Comparison of ENCODE assay signal across 7 cellular contexts in the genomic region with DNA sequence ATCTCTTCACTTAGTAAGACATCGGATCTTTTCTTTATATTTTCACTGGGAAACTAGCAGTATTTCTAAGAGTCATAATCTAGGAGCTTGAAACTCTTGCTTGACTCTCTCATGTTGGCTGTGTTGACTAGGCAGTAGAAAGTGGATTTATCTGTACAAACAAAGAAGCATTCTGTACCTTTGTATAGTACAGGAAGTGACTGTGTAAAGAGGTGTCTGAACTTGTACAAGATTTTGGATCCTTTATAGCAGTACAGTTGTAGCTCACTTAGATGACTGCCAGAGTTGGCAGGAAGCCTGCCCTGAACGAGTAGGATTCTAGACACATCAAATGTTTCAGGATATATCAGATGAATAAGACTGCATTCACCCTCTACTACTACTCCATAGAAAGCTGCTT. TPM values are rescaled to one million over a fixed set of nuclear protein-coding genes. Genes with fewer than 3 reads are reported as not detected.
DNase-seq lines count a peak whose midpoint lies in the region; ATAC-seq, FAIRE-seq and TF ChIP-seq lines count a peak whose summit lies in the region.
"Not testable (repeated sequence)": the region's sequence is repeated elsewhere in the genome, so short reads cannot be mapped to it uniquely, and the experiment has no call there.

No MANE protein-coding gene starts in this region.

- FAIRE-seq in GM12892 (lab: Jason Lieb, UNC) (peak; percentile 33), GM12878 (lab: Jason Lieb, UNC) (peak; percentile 47)

- not testable (repeated sequence) for H3K27me3 ChIP-seq in CD4-positive, alpha-beta T cell (ENCODE audit: control insufficient read depth, insufficient read depth, low read length); RWPE2 (ENCODE audit: insufficient read depth, poor library complexity, severe bottlenecking); GM12878 (replicated peaks in 1 of 2; ENCODE audit: control insufficient read depth in 2 of 2, insufficient read depth in 2 of 2, low read length in 1 of 2); esophagus squamous epithelium; naive thymus-derived CD4-positive, alpha-beta T cell (ENCODE audit: control insufficient read depth in 2 of 2, insufficient read depth in 2 of 2, low read length in 2 of 2)

- SMC1A ChIA-PET in GM12878 (lab: Charles Lee; ENCODE audit: uncharacterized antibody, unreplicated experiment): interaction anchor here (1.5 kb wide), 1 partner anchor 18 kb away, joined by 5 read pairs; no protein-coding TSS in a partner anchor

- BruUV-seq in GM12878 (replicated peaks; lab: Mats Ljungman, UMichigan): not testable (repeated sequence)

- H3K27ac ChIP-seq in CD4-positive, alpha-beta T cell (ENCODE audit: low read depth, low read length); GM12878 (ENCODE audit: control insufficient read depth, insufficient read depth); naive thymus-derived CD4-positive, alpha-beta T cell (ENCODE audit: low read depth, low read length): not testable (repeated sequence)
- H3K27ac ChIP-seq in RWPE2 (ENCODE audit: poor library complexity, severe bottlenecking) (peak overlapping the region; percentile 91), esophagus squamous epithelium (peak overlapping the region in 3 of 4 donors; percentile 16 to 60 (median 57))

- H3K9ac ChIP-seq in GM12878 (ENCODE audit: control insufficient read depth, insufficient read depth, low read length): not testable (repeated sequence)

- H3K4me3 ChIP-seq in RWPE2 (ENCODE audit: severe bottlenecking); GM12878; esophagus squamous epithelium; naive thymus-derived CD4-positive, alpha-beta T cell (ENCODE audit: low read length): not testable (repeated sequence)

- not testable (repeated sequence) for TF ChIP-seq POLR2A in GM12892 (IDR thresholded peaks at IDR 0.05; ENCODE audit: low read depth, low read length); GM12878 (IDR thresholded peaks at IDR 0.05; ENCODE audit: low read depth, low read length); esophagus squamous epithelium (IDR thresholded peaks at IDR 0.05)

- peak overlapping the region; percentile 37 for H3K4me3 Mint-ChIP-seq in CD4-positive, alpha-beta T cell
- H3K4me3 Mint-ChIP-seq in naive thymus-derived CD4-positive, alpha-beta T cell: peak overlapping the region in 1 of 10 donors; percentile 14

- DNase-seq in CD4-positive, alpha-beta T cell; GM12892 (ENCODE audit: insufficient read length); RWPE2 (ENCODE audit: low spot score); GM12878 (ENCODE audit: low read depth, low spot score); esophagus squamous epithelium (lab: John Stamatoyannopoulos, UW): not testable (repeated sequence)
- peak; percentile 30 for DNase-seq in NCI-H1105 treated with DMSO at 0.1 percent for 48 hours (lab: John Stamatoyannopoulos, UW)
- DNase-seq in naive thymus-derived CD4-positive, alpha-beta T cell: peak in 4 of 9 donors; percentile 13 to 41 (median 29)

- peaks cover 29% of the 10 kb centered on the region for H3K4me1 ChIP-seq in RWPE2 (ENCODE audit: insufficient read depth, poor library complexity, severe bottlenecking)
- not testable (repeated sequence) for H3K4me1 ChIP-seq in GM12878 (ENCODE audit: control insufficient read depth, insufficient read depth, low read length); naive thymus-derived CD4-positive, alpha-beta T cell (ENCODE audit: control insufficient read depth in 2 of 2, insufficient read depth in 2 of 2, low read length in 2 of 2)
- peaks cover 0 to 38% (median 0%) of the 10 kb centered on the region in 3 donors for H3K4me1 ChIP-seq in esophagus squamous epithelium

- RAD21 ChIA-PET in GM12878 (lab: Charles Lee; ENCODE audit: unreplicated experiment): interaction anchor here (0.6 kb wide), 1 partner anchor 9 kb away, joined by 3 read pairs; no protein-coding TSS in a partner anchor

- not testable (repeated sequence) for TF ChIP-seq CTCF in CD4-positive, alpha-beta T cell (IDR thresholded peaks at IDR 0.05); RWPE2 (IDR thresholded peaks at IDR 0.05; ENCODE audit: poor library complexity, severe bottlenecking); GM12878 (IDR thresholded peaks at IDR 0.05 in 2 of 3, conservative IDR thresholded peaks at IDR 0.05 in 1 of 3; ENCODE audit: control insufficient read depth in 2 of 3, extremely low read depth in 1 of 3, insufficient read depth in 1 of 3, low read depth in 3 of 3, low read length in 3 of 3); esophagus squamous epithelium (IDR thresholded peaks at IDR 0.05)

- not testable (repeated sequence) for H3K36me3 ChIP-seq in RWPE2 (ENCODE audit: low read depth); GM12878 (ENCODE audit: control insufficient read depth in 2 of 2, insufficient read depth in 2 of 2, low read length in 1 of 2); esophagus squamous epithelium; naive thymus-derived CD4-positive, alpha-beta T cell (ENCODE audit: control insufficient read depth in 2 of 3, insufficient read depth in 3 of 3, low read length in 3 of 3)

- not testable (repeated sequence) for H3K9me3 Mint-ChIP-seq in CD4-positive, alpha-beta T cell; naive thymus-derived CD4-positive, alpha-beta T cell

- CTCF ChIA-PET in CD4-positive, alpha-beta T cell (lab: Charles Lee); naive thymus-derived CD4-positive, alpha-beta T cell (lab: Charles Lee): not testable (repeated sequence)
- CTCF ChIA-PET in GM12878 (lab: Yijun Ruan, JAX): interaction anchor here (0.7 to 1.2 kb wide), 2 partner anchors 12 to 52 kb away, joined by 3 to 6 read pairs; no protein-coding TSS in a partner anchor

- not testable (repeated sequence) for H3K4me2 ChIP-seq in GM12878 (ENCODE audit: control insufficient read depth, insufficient read depth)

- intact Hi-C loops in CD4-positive, alpha-beta T cell (cut with DNase I, micrococcal nuclease): loop anchor here in 1 of 2 experiments (1.0 kb wide), 1 partner anchor 17 kb away; no protein-coding TSS in a partner anchor
- intact Hi-C loops in GM12878 (cut with micrococcal nuclease; ENCODE audit: unreplicated experiment); esophagus squamous epithelium (cut with DNase I); naive thymus-derived CD4-positive, alpha-beta T cell (cut with micrococcal nuclease): not testable (repeated sequence)

- not testable (repeated sequence) for TF ChIP-seq RAD21 in GM12878 (IDR thresholded peaks at IDR 0.05; ENCODE audit: insufficient read depth, low read depth, low read length)

- H3K27ac Mint-ChIP-seq in CD4-positive, alpha-beta T cell: not testable (repeated sequence)
- H3K27ac Mint-ChIP-seq in naive thymus-derived CD4-positive, alpha-beta T cell: peak overlapping the region in 1 of 9 donors; percentile 56

- POLR2A ChIA-PET in CD4-positive, alpha-beta T cell (lab: Charles Lee); GM12878 (lab: Charles Lee); naive thymus-derived CD4-positive, alpha-beta T cell (lab: Charles Lee): not testable (repeated sequence)

- H3K9me3 ChIP-seq in CD4-positive, alpha-beta T cell (ENCODE audit: control insufficient read depth, low read length); RWPE2 (ENCODE audit: severe bottlenecking); GM12878 (replicated peaks; ENCODE audit: control insufficient read depth, insufficient read depth, low read length); esophagus squamous epithelium; naive thymus-derived CD4-positive, alpha-beta T cell (ENCODE audit: control insufficient read depth in 2 of 3, low read length in 3 of 3): not testable (repeated sequence)

- TF ChIP-seq EP300 in GM12878 (IDR thresholded peaks at IDR 0.05; ENCODE audit: borderline replicate concordance in 1 of 2, control insufficient read depth in 1 of 2, low read depth in 2 of 2, low read length in 2 of 2): not testable (repeated sequence)

- in situ Hi-C loops in GM12878 (cut with MboI): not testable (repeated sequence)

- H3K4me1 Mint-ChIP-seq in CD4-positive, alpha-beta T cell (ENCODE audit: low read depth): not testable (repeated sequence)
- H3K4me1 Mint-ChIP-seq in naive thymus-derived CD4-positive, alpha-beta T cell: peaks cover 0 to 25% (median 3%) of the 10 kb centered on the region in 7 donors

- not testable (repeated sequence) for H2AFZ ChIP-seq in GM12878 (ENCODE audit: control insufficient read depth, low read depth, low read length)

- not testable (repeated sequence) for H3K27me3 Mint-ChIP-seq in CD4-positive, alpha-beta T cell
- H3K27me3 Mint-ChIP-seq in naive thymus-derived CD4-positive, alpha-beta T cell: peaks cover 0 to 12% (median 0%) of the 10 kb centered on the region in 5 donors

- ATAC-seq in CD4-positive, alpha-beta T cell (ENCODE audit: poor library complexity): peak; percentile 96
- ATAC-seq in RWPE2 (ENCODE audit: low read depth) (peak; percentile 99), GM12878 (peak; percentile 37; the same call in 2 of the 3 replicates)
- ATAC-seq in naive thymus-derived CD4-positive, alpha-beta T cell: peak; percentile 55

- H3K36me3 Mint-ChIP-seq in CD4-positive, alpha-beta T cell (ENCODE audit: low read depth); naive thymus-derived CD4-positive, alpha-beta T cell: not testable (repeated sequence)

- H3K79me2 ChIP-seq in GM12878 (ENCODE audit: control insufficient read depth, insufficient read depth, low read length): not testable (repeated sequence)

- WGBS in GM12878 (ENCODE audit: insufficient coverage, insufficient replicate concordance, low lambda C conversion rate, missing lambda C conversion rate): 15% methylated on average over 2 of the region's 2 CpGs
- WGBS in esophagus squamous epithelium, 2 donors: 13 to 14% methylated on average over 2 of the region's 2 CpGs

- H4K20me1 ChIP-seq in GM12878 (ENCODE audit: control insufficient read depth, insufficient read depth): not testable (repeated sequence)

RNA-seq across cellular contexts. Expression of a gene that starts 5.8 kb away (rescaled TPM):
- 10 to 100 TPM; 11.1 to 14.9 TPM for total RNA-seq in CD4-positive, alpha-beta T cell
- 0.68 TPM for polyA plus RNA-seq in GM12892 (2012; ENCODE audit: missing spikeins)
- 2.8 and 8.0 TPM in 2 replicates for total RNA-seq in GM12878 (2013; cell fraction: nucleolus; rRNA removed)
- total RNA-seq in GM12878 (2014; rRNA removed) (0.06 and 1.5 TPM in 2 replicates), GM12878 (2014; rRNA removed; fragmentation: Illumina TruSeq; extraction: Trizol) (1.2 and 1.7 TPM in 2 replicates), GM12878 (2021) (1.5 and 2.3 TPM in 2 replicates), esophagus squamous epithelium (1 to 10 TPM in 1 of 4 donors, not detected in 3; 1.5 TPM)
- polyA plus RNA-seq in GM12878 (2011; ENCODE audit: low read depth): not detected
- polyA plus RNA-seq in GM12878 (2011; rRNA removed) (1.5 and 2.0 TPM in 2 replicates), GM12878 (2014; fragmentation: Illumina TruSeq; extraction: Trizol) (0.53 TPM in 1 of 2 replicates, not detected in the other), GM12878 (2014; fragmentation: Nextera tagmentation; extraction: Ambion mirVana) (1 to 10 TPM in 1 of 2 experiments, under 1 TPM in 1; 0.68 to 1.7 TPM), GM12878 (2014; rRNA removed) (0.55 and 1.2 TPM in 2 replicates), GM12878 (2016; fragmentation: Nextera tagmentation; extraction: Ambion mirVana) (1 to 10 TPM; 1.2 to 1.6 TPM)
- 0.96 and 1.1 TPM in 2 replicates for polyA plus RNA-seq in GM12878 (2011; cell fraction: cytosol; rRNA removed)
- 2.2 and 2.6 TPM in 2 replicates for polyA plus RNA-seq in GM12878 (2011; cell fraction: nucleus; rRNA removed)
- polyA plus RNA-seq in GM12878 (2012): 0.32 and 1.5 TPM in 2 replicates
- polyA minus RNA-seq in GM12878 (2011; rRNA and poly(A)+ RNA removed): 0.26 TPM in 1 of 2 replicates, not detected in the other
- polyA minus RNA-seq in GM12878 (2011; cell fraction: cytosol; rRNA and poly(A)+ RNA removed): not detected in 2 replicates
- polyA minus RNA-seq in GM12878 (2011; cell fraction: nucleus; rRNA and poly(A)+ RNA removed): 0.73 and 1.5 TPM in 2 replicates
- total RNA-seq in naive thymus-derived CD4-positive, alpha-beta T cell: 1 to 10 TPM in 4 of 5 experiments, not detected in 1; 1.1 to 6.4 (median 2.5) TPM
- under 1 TPM in 1 of 2 donors, not detected in 1; 0.25 TPM for polyA plus RNA-seq in naive thymus-derived CD4-positive, alpha-beta T cell

RNA-seq across cellular contexts. Expression of a gene that starts 5.9 kb away (rescaled TPM):
- total RNA-seq in CD4-positive, alpha-beta T cell: 1 to 10 TPM; 7.1 to 7.8 TPM
- 14.9 TPM for polyA plus RNA-seq in GM12892 (2012; ENCODE audit: missing spikeins)
- total RNA-seq in GM12878 (2013; cell fraction: nucleolus; rRNA removed): 73.8 and 79.2 TPM in 2 replicates
- total RNA-seq in GM12878 (2014; rRNA removed) (24.5 and 26.7 TPM in 2 replicates), GM12878 (2014; rRNA removed; fragmentation: Illumina TruSeq; extraction: Trizol) (31.3 and 33.0 TPM in 2 replicates), GM12878 (2021) (21.0 and 23.1 TPM in 2 replicates), esophagus squamous epithelium (10 to 100 TPM; 15.8 to 19.5 (median 16.4) TPM)
- polyA plus RNA-seq in GM12878 (2011; ENCODE audit: low read depth): 10.4 TPM
- polyA plus RNA-seq in GM12878 (2011; rRNA removed) (26.1 and 35.6 TPM in 2 replicates), GM12878 (2014; fragmentation: Illumina TruSeq; extraction: Trizol) (42.3 and 42.9 TPM in 2 replicates), GM12878 (2014; fragmentation: Nextera tagmentation; extraction: Ambion mirVana) (10 to 100 TPM in 1 of 2 experiments, 1 to 10 TPM in 1; 6.2 to 12.0 TPM), GM12878 (2014; rRNA removed) (16.2 and 18.4 TPM in 2 replicates), GM12878 (2016; fragmentation: Nextera tagmentation; extraction: Ambion mirVana) (10 to 100 TPM; 24.9 to 25.3 TPM)
- polyA plus RNA-seq in GM12878 (2011; cell fraction: cytosol; rRNA removed): 13.1 and 13.9 TPM in 2 replicates
- 13.6 and 13.9 TPM in 2 replicates for polyA plus RNA-seq in GM12878 (2011; cell fraction: nucleus; rRNA removed)
- 11.9 and 13.1 TPM in 2 replicates for polyA plus RNA-seq in GM12878 (2012)
- polyA minus RNA-seq in GM12878 (2011; rRNA and poly(A)+ RNA removed): 36.1 and 54.5 TPM in 2 replicates
- 10.5 and 14.7 TPM in 2 replicates for polyA minus RNA-seq in GM12878 (2011; cell fraction: cytosol; rRNA and poly(A)+ RNA removed)
- 25.4 and 45.6 TPM in 2 replicates for polyA minus RNA-seq in GM12878 (2011; cell fraction: nucleus; rRNA and poly(A)+ RNA removed)
- 10 to 100 TPM in 4 of 5 experiments, 1 to 10 TPM in 1; 9.9 to 27.5 (median 16.6) TPM for total RNA-seq in naive thymus-derived CD4-positive, alpha-beta T cell
- polyA plus RNA-seq in naive thymus-derived CD4-positive, alpha-beta T cell: 10 to 100 TPM; 14.1 to 21.2 TPM

Comparison
In these comparisons a context has a peak if more than half of its experiments do, and no peak if none do; other contexts are left out.
1. ATAC-seq: peak in every context shown above with its lines; median percentile 99 in RWPE2; 96 in CD4-positive, alpha-beta T cell; 55 in naive thymus-derived CD4-positive, alpha-beta T cell; 37 in GM12878.